1 cellular context compared by ENCODE assay signal in the genomic region with DNA sequence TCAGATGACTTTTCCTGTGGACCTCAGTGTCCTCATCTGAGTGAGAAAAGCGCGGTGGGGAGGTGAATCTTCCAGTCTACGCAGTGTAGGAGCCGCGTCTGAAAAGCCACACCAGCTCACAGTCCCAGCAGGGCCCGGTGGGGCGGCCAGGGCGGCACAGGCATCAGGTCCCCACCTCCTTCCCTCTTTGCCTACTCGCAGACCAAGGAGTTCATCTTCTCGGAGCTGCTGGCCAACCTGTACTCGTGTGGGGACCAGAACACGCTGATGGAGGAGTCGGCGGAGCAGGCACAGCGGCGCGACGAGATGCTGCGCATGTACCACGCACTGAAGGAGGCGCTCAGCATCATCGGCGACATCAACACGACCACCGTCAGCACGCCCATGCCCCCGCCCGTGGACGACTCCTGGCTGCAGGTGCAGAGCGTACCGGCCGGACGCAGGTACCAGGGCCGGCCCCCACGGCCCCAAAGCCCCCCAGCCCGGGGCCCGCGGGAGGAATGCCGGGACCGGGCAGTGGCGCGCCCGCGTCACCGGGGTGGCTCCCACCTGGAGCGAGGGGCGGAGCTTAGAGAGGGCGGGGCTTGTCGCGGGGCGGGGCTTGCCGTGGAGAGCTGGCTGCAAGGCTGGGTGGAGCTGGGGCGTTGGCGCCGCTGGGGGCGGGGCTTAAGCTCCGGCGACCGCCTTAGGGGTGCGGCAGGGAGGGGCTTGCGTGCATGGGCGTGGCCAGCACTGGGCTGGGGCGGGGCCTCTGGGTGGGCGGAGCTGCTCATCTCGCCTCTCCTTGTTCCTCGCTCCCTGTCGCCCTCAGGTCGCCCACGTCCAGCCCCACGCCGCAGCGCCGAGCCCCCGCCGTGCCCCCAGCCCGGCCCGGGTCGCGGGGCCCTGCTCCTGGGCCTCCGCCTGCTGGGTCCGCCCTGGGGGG.
TF ChIP-seq lines count a peak whose summit lies in the region.

No MANE protein-coding gene starts in this region.

TF ChIP-seq in A549, 52 proteins besides CTCF, POLR2A, EP300 and RAD21 (continued from another document):
- no peak for TF ChIP-seq RARB (CRISPR knock-in tag; IDR thresholded peaks at IDR 0.05)
- no peak for TF ChIP-seq EHMT2 (IDR thresholded peaks at IDR 0.05; ENCODE audit: low read depth)
- TF ChIP-seq, protein P1, sequence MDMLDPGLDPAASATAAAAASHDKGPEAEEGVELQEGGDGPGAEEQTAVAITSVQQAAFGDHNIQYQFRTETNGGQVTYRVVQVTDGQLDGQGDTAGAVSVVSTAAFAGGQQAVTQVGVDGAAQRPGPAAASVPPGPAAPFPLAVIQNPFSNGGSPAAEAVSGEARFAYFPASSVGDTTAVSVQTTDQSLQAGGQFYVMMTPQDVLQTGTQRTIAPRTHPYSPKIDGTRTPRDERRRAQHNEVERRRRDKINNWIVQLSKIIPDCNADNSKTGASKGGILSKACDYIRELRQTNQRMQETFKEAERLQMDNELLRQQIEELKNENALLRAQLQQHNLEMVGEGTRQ (IDR thresholded peaks at IDR 0.05), result no peak
TF ChIP-seq in A549: peak in this region for 1.
